In genomic region chr3:39178553-39178952, GRCh38 we compare ENCODE assay signal across 8 cellular contexts. TPM values are rescaled to one million over a fixed set of nuclear protein-coding genes. Genes with fewer than 3 reads are reported as not detected.
A peak's percentile ranks its signal among the peaks of the same experiment; 100 is the strongest.
DNase-seq lines count a peak whose midpoint lies in the region; ATAC-seq, FAIRE-seq and TF ChIP-seq lines count a peak whose summit lies in the region.

No MANE protein-coding gene starts in this region.

- H3K4ac ChIP-seq in trophoblast cell (ENCODE audit: low read depth, low read length): no peak overlapping the region

- H3K4me1 ChIP-seq in Caco-2 (peaks cover 24% of the 10 kb centered on the region), PC-3 (ENCODE audit: insufficient read depth, low read length) (peaks cover 29% of the 10 kb centered on the region), trophoblast cell (ENCODE audit: control insufficient read depth in 1 of 2, insufficient read depth in 2 of 2, low read length in 2 of 2) (peaks cover 29 to 32% of the 10 kb centered on the region in 2 experiments), small intestine (ENCODE audit: control insufficient read depth in 2 of 2, insufficient read depth in 1 of 2, low read depth in 1 of 2, low read length in 1 of 2) (peaks cover 5 to 11% of the 10 kb centered on the region in 2 donors)

- peaks cover 13% of the 10 kb centered on the region for H3K36me3 Mint-ChIP-seq in Caco-2 (ENCODE audit: insufficient read depth, unreplicated experiment)

- no peaks in the 10 kb centered on the region for H3K79me2 ChIP-seq in PC-3 (ENCODE audit: low read length)
- peaks cover 8% of the 10 kb centered on the region for H3K79me2 ChIP-seq in trophoblast cell (ENCODE audit: control insufficient read depth, insufficient read depth, low read length, poor library complexity)

- H3K9me2 ChIP-seq in PC-3 (replicated peaks; ENCODE audit: low read length): no peaks in the 10 kb centered on the region

- H3K14ac ChIP-seq in trophoblast cell (ENCODE audit: low read length): peak overlapping the region; percentile 70

- H3K27me3 Mint-ChIP-seq in Caco-2 (ENCODE audit: insufficient read depth, unreplicated experiment): no peaks in the 10 kb centered on the region

- peak overlapping the region; percentile 10 for H3K18ac ChIP-seq in trophoblast cell (ENCODE audit: low read length)

- H3K27ac ChIP-seq in PC-3 (ENCODE audit: low read length): no peak overlapping the region
- H3K27ac ChIP-seq in epithelial cell of prostate: peak overlapping the region; percentile 65
- H3K27ac ChIP-seq in trophoblast cell (ENCODE audit: low read depth, low read length): peak overlapping the region; percentile 24
- peak overlapping the region in 1 of 2 donors; percentile 95 for H3K27ac ChIP-seq in small intestine (ENCODE audit: low read depth in 1 of 2, low read length in 1 of 2)

- CTCF ChIA-PET in Caco-2 (lab: Charles Lee): interaction anchor here (1.1 to 1.9 kb wide), 4 partner anchors 23 to 53 kb away, joined by 3 to 11 read pairs (median 4); no protein-coding TSS in a partner anchor
- CTCF ChIA-PET in PC-3 (lab: Charles Lee): no interaction called here

- H4K20me1 ChIP-seq in PC-3 (ENCODE audit: low read length): no peaks in the 10 kb centered on the region

- BruUV-seq in Caco-2 (replicated peaks; lab: Mats Ljungman, UMichigan) (no TSS peak), PC-3 (replicated peaks; lab: Mats Ljungman, UMichigan) (no TSS peak)

- peak overlapping the region; percentile 51 for H3K27ac Mint-ChIP-seq in Caco-2 (ENCODE audit: unreplicated experiment)

- H2AFZ ChIP-seq in PC-3 (ENCODE audit: low read length) (no peak overlapping the region), trophoblast cell (ENCODE audit: insufficient read depth, low read length, poor library complexity) (no peak overlapping the region)

- H3K4me3 ChIP-seq in Caco-2 (ENCODE audit: low read depth, low read length): no peak overlapping the region
- H3K4me3 ChIP-seq in PC-3 (ENCODE audit: low read length): peak overlapping the region; percentile 69; the same call in 1 of the 2 replicates
- no peak overlapping the region for H3K4me3 ChIP-seq in trophoblast cell (ENCODE audit: low read depth, low read length)
- H3K4me3 ChIP-seq in small intestine (ENCODE audit: low read depth in 1 of 2, low read length in 2 of 2): no peak overlapping the region
- H3K4me3 ChIP-seq in H7 (ENCODE audit: insufficient read depth, low read depth, low read length): no peak overlapping the region

- no peak for FAIRE-seq in small intestine (lab: Jason Lieb, UNC)
- no peak for FAIRE-seq in GM19239 (lab: Jason Lieb, UNC)
- FAIRE-seq in urothelium cell line (lab: Jason Lieb, UNC): no peak

- H3K4me2 ChIP-seq in PC-3 (ENCODE audit: low read length): peak overlapping the region; percentile 82
- peak overlapping the region; percentile 36 for H3K4me2 ChIP-seq in trophoblast cell (ENCODE audit: low read length)

- H2BK120ac ChIP-seq in trophoblast cell (ENCODE audit: insufficient read depth, low read length, poor library complexity): peak overlapping the region; percentile 85

- H3K23ac ChIP-seq in trophoblast cell (ENCODE audit: low read length): no peak overlapping the region

- H4K91ac ChIP-seq in trophoblast cell (ENCODE audit: low read depth, low read length): peak overlapping the region; percentile 7

- peak overlapping the region; percentile 23 for H2AK5ac ChIP-seq in trophoblast cell (ENCODE audit: low read length)

- H4K12ac ChIP-seq in trophoblast cell (ENCODE audit: low read depth, low read length): no peak overlapping the region

- no peaks in the 10 kb centered on the region for H3K36me3 ChIP-seq in Caco-2 (ENCODE audit: control insufficient read depth, insufficient read depth, low read length)
- no peaks in the 10 kb centered on the region for H3K36me3 ChIP-seq in PC-3 (ENCODE audit: low read depth, low read length)
- H3K36me3 ChIP-seq in trophoblast cell (ENCODE audit: control insufficient read depth in 1 of 2, insufficient read depth in 2 of 2, low read length in 2 of 2): no peaks in the 10 kb centered on the region
- H3K36me3 ChIP-seq in small intestine (ENCODE audit: control insufficient read depth in 2 of 2, insufficient read depth in 2 of 2, low read length in 2 of 2): no peaks in the 10 kb centered on the region
- no peaks in the 10 kb centered on the region for H3K36me3 ChIP-seq in H7 (replicated peaks; ENCODE audit: control insufficient read depth, insufficient read depth, low read length)

- H3K4me1 Mint-ChIP-seq in Caco-2 (ENCODE audit: low read depth, unreplicated experiment): peaks cover 41% of the 10 kb centered on the region

- POLR2A ChIA-PET in Caco-2 (lab: Charles Lee) (no interaction called here), PC-3 (lab: Charles Lee; ENCODE audit: unreplicated experiment) (no interaction called here)

- H3K27me3 ChIP-seq in Caco-2 (replicated peaks; ENCODE audit: control insufficient read depth, insufficient read depth, low read length) (no peaks in the 10 kb centered on the region), PC-3 (ENCODE audit: low read length) (no peaks in the 10 kb centered on the region), trophoblast cell (ENCODE audit: insufficient read depth, low read length) (no peaks in the 10 kb centered on the region), small intestine (ENCODE audit: control insufficient read depth in 2 of 2, insufficient read depth in 2 of 2, low read length in 2 of 2) (no peaks in the 10 kb centered on the region), H7 (ENCODE audit: control insufficient read depth, insufficient read depth, low read length) (peaks cover 8% of the 10 kb centered on the region)

- DNase-seq in Caco-2 (no peak), PC-3 (no peak), epithelial cell of prostate (ENCODE audit: low read depth, low spot score) (no peak), trophoblast cell (peak in 1 of 2 donors; percentile 18), small intestine (no peak), H7 (no peak), GM19239 (ENCODE audit: insufficient read length, low spot score) (no peak), urothelium cell line (ENCODE audit: low spot score) (no peak)

- peak overlapping the region; percentile 6 for H4K8ac ChIP-seq in trophoblast cell (ENCODE audit: low read depth, low read length)

- intact Hi-C loops in Caco-2 (cut with micrococcal nuclease; ENCODE audit: unreplicated experiment) (no loop called here), PC-3 (cut with micrococcal nuclease) (no loop called here)

- WGBS in trophoblast cell (ENCODE audit: extremely low coverage, insufficient coverage, insufficient read length): no CpG with 5 or more reads among the region's 4 CpGs
- 50 to 64% (median 58%) methylated on average over 4 of the region's 4 CpGs for WGBS in small intestine, 3 donors

- H3K4me3 Mint-ChIP-seq in Caco-2 (ENCODE audit: unreplicated experiment): peak overlapping the region; percentile 27

- H3K9me3 ChIP-seq in Caco-2 (no peaks in the 10 kb centered on the region), PC-3 (ENCODE audit: low read length) (no peaks in the 10 kb centered on the region), trophoblast cell (ENCODE audit: insufficient read depth, low read depth, low read length) (no peaks in the 10 kb centered on the region), small intestine (ENCODE audit: control insufficient read depth, low read depth) (no peaks in the 10 kb centered on the region)

- no peak for ATAC-seq in PC-3

- H2BK5ac ChIP-seq in trophoblast cell (ENCODE audit: low read depth, low read length, poor library complexity): no peak overlapping the region

- H3F3A ChIP-seq in PC-3 (ENCODE audit: low read length, unreplicated experiment): no peaks in the 10 kb centered on the region

- TF ChIP-seq CTCF in Caco-2 (IDR thresholded peaks at IDR 0.05; ENCODE audit: insufficient read depth in 1 of 2, low read depth in 1 of 2, low read length in 1 of 2, severe bottlenecking in 1 of 2, unreplicated experiment in 1 of 2) (no peak), PC-3 (conservative IDR thresholded peaks at IDR 0.05; ENCODE audit: low read depth, low read length) (no peak)

- H3K9ac ChIP-seq in PC-3 (ENCODE audit: low read length) (no peak overlapping the region), trophoblast cell (ENCODE audit: low read length) (no peak overlapping the region)

- peaks cover 9% of the 10 kb centered on the region for H3K9me3 Mint-ChIP-seq in Caco-2 (ENCODE audit: unreplicated experiment)

- peaks cover 27% of the 10 kb centered on the region for H3K79me1 ChIP-seq in trophoblast cell (ENCODE audit: low read length)

- peak overlapping the region; percentile 21 for H2BK12ac ChIP-seq in trophoblast cell (ENCODE audit: low read length)

RNA-seq across cellular contexts. Expression of gene XIRP1, which starts 13.8 kb away (rescaled TPM):
- total RNA-seq in Caco-2 (2022) (0.14 TPM in 1 of 2 replicates, not detected in the other), PC-3 (2014; rRNA removed) (not detected in 2 replicates)
- polyA plus RNA-seq in trophoblast cell (2013): 0.05 and 0.07 TPM in 2 replicates
- 1 to 10 TPM in 2 of 3 donors, under 1 TPM in 1; 0.15 to 5.4 (median 1.6) TPM for polyA plus RNA-seq in small intestine
- not detected in 2 replicates for total RNA-seq in H7 (2014; rRNA removed; shearing (Covaris generic))

RNA-seq across cellular contexts. Expression of gene CSRNP1, which starts 25.2 kb away (rescaled TPM):
- total RNA-seq in Caco-2 (2022) (12.6 and 13.5 TPM in 2 replicates), PC-3 (2014; rRNA removed) (72.3 and 86.9 TPM in 2 replicates)
- 35.6 and 35.8 TPM in 2 replicates for polyA plus RNA-seq in trophoblast cell (2013)
- 10 to 100 TPM; 15.1 to 34.3 (median 17.9) TPM for polyA plus RNA-seq in small intestine
- 13.4 and 16.5 TPM in 2 replicates for total RNA-seq in H7 (2014; rRNA removed; shearing (Covaris generic))
